ENCODE assay signal across 8 cellular contexts in genomic region chr19:3036119-3036794, GRCh38. TPM values are rescaled to one million over a fixed set of nuclear protein-coding genes. Genes with fewer than 3 reads are reported as not detected.
DNase-seq lines count a peak whose midpoint lies in the region; ATAC-seq and TF ChIP-seq lines count a peak whose summit lies in the region.

No MANE protein-coding gene starts in this region.

- 2% methylated on average over 25 of the region's 42 CpGs for WGBS in hepatocyte (ENCODE audit: low lambda C conversion rate, missing lambda C conversion rate)
- WGBS in aorta, 2 donors = 0% methylated on average over 41 to 42 of the region's 42 CpGs

- TF ChIP-seq CTCF in hepatocyte (IDR thresholded peaks at IDR 0.05; ENCODE audit: poor library complexity) = no peak

- peak overlapping the region; percentile 87 for H3K4me2 ChIP-seq in hepatocyte

- in situ Hi-C loops in G401 (cut with HindIII; ENCODE audit: low sequenced_read_pairs) = no loop called here

- H3K36me3 ChIP-seq in hepatocyte (replicated peaks; ENCODE audit: insufficient read depth, low read depth) (no peaks in the 10 kb centered on the region), aorta (ENCODE audit: control insufficient read depth in 1 of 2, insufficient read depth in 2 of 2, low read length in 1 of 2) (no peaks in the 10 kb centered on the region)

- H3K9me2 ChIP-seq in hepatocyte (replicated peaks; ENCODE audit: insufficient read depth) = no peaks in the 10 kb centered on the region

- peak overlapping the region; percentile 39 for H2AFZ ChIP-seq in hepatocyte

- peak overlapping the region; percentile 23 for H3K4me3 ChIP-seq in hepatocyte
- peak overlapping the region; percentile 15 to 49 for H3K4me3 ChIP-seq in aorta (ENCODE audit: low read length in 2 of 2)

- H4K20me1 ChIP-seq in hepatocyte (ENCODE audit: insufficient read depth, poor library complexity, severe bottlenecking) = no peaks in the 10 kb centered on the region

- peaks cover 23% of the 10 kb centered on the region for H3K4me1 ChIP-seq in hepatocyte (ENCODE audit: insufficient read depth)
- no peaks in the 10 kb centered on the region for H3K4me1 ChIP-seq in aorta (ENCODE audit: control insufficient read depth in 1 of 2, insufficient read depth in 2 of 2, low read length in 2 of 2)

- no peaks in the 10 kb centered on the region for H3K79me2 ChIP-seq in hepatocyte

- H3K27ac ChIP-seq in hepatocyte (peak overlapping the region; percentile 73), aorta (ENCODE audit: low read depth in 1 of 2, low read length in 2 of 2) (peak overlapping the region in 1 of 2 donors; percentile 93)

- H3K27me3 ChIP-seq in hepatocyte = no peaks in the 10 kb centered on the region
- H3K27me3 ChIP-seq in aorta (ENCODE audit: control insufficient read depth in 1 of 2, insufficient read depth in 2 of 2, low read length in 1 of 2) = no peaks in the 10 kb centered on the region

- no peaks in the 10 kb centered on the region for H3K9me3 ChIP-seq in hepatocyte (ENCODE audit: low read depth)
- no peaks in the 10 kb centered on the region for H3K9me3 ChIP-seq in aorta (ENCODE audit: control insufficient read depth, low read length)

- peak; percentile 50 for ATAC-seq in HG02840 (IDR thresholded peaks at IDR 0.05; ENCODE audit: low FRiP score, unreplicated experiment)
- peak; percentile 94 for ATAC-seq in aorta (ENCODE audit: low FRiP score)

- intact Hi-C loops in aorta (cut with DNase I) = loop anchor here in 1 of 2 donors (5.0 kb wide), 1 partner anchor 54 kb away; no protein-coding TSS in a partner anchor

- peak; percentile 96 for DNase-seq in G401 (ENCODE audit: low spot score)
- DNase-seq in NCI-H1930 (lab: John Stamatoyannopoulos, UW) = peak; percentile 67 to 81
- peak; percentile 72 for DNase-seq in T1000 (lab: John Stamatoyannopoulos, UW)
- DNase-seq in astrocyte of the hippocampus (ENCODE audit: low read depth, low spot score) = peak; percentile 97
- peak; percentile 97 for DNase-seq in hepatocyte (ENCODE audit: low spot score)
- peak; percentile 73 for DNase-seq in renal cortical epithelial cell (ENCODE audit: low read depth)
- peak; percentile 94 to 97 for DNase-seq in aorta

RNA-seq across cellular contexts. Expression of gene TLE2, which starts 7.2 kb away (rescaled TPM):
- total RNA-seq in G401 (2014; rRNA removed; shearing (Covaris generic)) = 10.2 and 11.7 TPM in 2 replicates
- total RNA-seq in hepatocyte (25.4 and 36.2 TPM in 2 replicates), renal cortical epithelial cell (15.0 and 15.8 TPM in 2 replicates), aorta (10 to 100 TPM; 32.9 to 54.8 TPM)
- polyA plus RNA-seq in hepatocyte (71.1 and 82.0 TPM in 2 replicates), aorta (100 to 1,000 TPM in 1 of 2 donors, 10 to 100 TPM in 1; 32.7 to 127 TPM)

RNA-seq across cellular contexts. Expression of gene TLE5, which starts 26.0 kb away (rescaled TPM):
- 292 and 378 TPM in 2 replicates for total RNA-seq in G401 (2014; rRNA removed; shearing (Covaris generic))
- 241 and 260 TPM in 2 replicates for total RNA-seq in hepatocyte
- 308 and 340 TPM in 2 replicates for polyA plus RNA-seq in hepatocyte
- 83.2 and 170 TPM in 2 replicates for total RNA-seq in renal cortical epithelial cell
- 100 to 1,000 TPM; 305 to 374 TPM for total RNA-seq in aorta
- polyA plus RNA-seq in aorta = 100 to 1,000 TPM; 598 to 642 TPM

RNA-seq across cellular contexts. Expression of gene GNA11, which starts 57.9 kb away (rescaled TPM):
- 42.9 and 44.0 TPM in 2 replicates for total RNA-seq in G401 (2014; rRNA removed; shearing (Covaris generic))
- total RNA-seq in hepatocyte (53.8 and 60.2 TPM in 2 replicates), renal cortical epithelial cell (76.2 and 80.7 TPM in 2 replicates), aorta (10 to 100 TPM; 57.1 to 65.6 TPM)
- polyA plus RNA-seq in hepatocyte (100 and 115 TPM in 2 replicates), aorta (10 to 100 TPM; 43.2 to 44.2 TPM)

RNA-seq across cellular contexts. Expression of gene TLE6, which starts 58.9 kb away (rescaled TPM):
- 2.7 and 10.4 TPM in 2 replicates for total RNA-seq in G401 (2014; rRNA removed; shearing (Covaris generic))
- total RNA-seq in hepatocyte (1.2 and 4.7 TPM in 2 replicates), renal cortical epithelial cell (0.69 and 1.6 TPM in 2 replicates), aorta (1 to 10 TPM in 1 of 2 donors, under 1 TPM in 1; 0.65 to 3.5 TPM)
- polyA plus RNA-seq in hepatocyte (1.2 and 3.9 TPM in 2 replicates), aorta (10 to 100 TPM in 1 of 2 donors, 1 to 10 TPM in 1; 4.0 to 12.0 TPM)
